Comparison of ENCODE assay signal across 33 cellular contexts in genomic region chr12:94308612-94309011, GRCh38.
A peak's percentile ranks its signal among the peaks of the same experiment; 100 is the strongest.
DNase-seq lines count a peak whose midpoint lies in the region; ATAC-seq and TF ChIP-seq lines count a peak whose summit lies in the region.
"Had no signal": no experiment of that assay in that cellular context is flagged by ENCODE, and none has a peak within 500 bp of the region (broad histone marks: within the 10 kb centered on the region; RNA-seq: fewer than 3 reads in every experiment).

No MANE protein-coding gene starts in this region.

- intact Hi-C loops in lower lobe of right lung (cut with DNase I) (no loop called here), esophagus muscularis mucosa (cut with DNase I) (no loop called here)

- 61% methylated on average over 2 of the region's 2 CpGs for WGBS in esophagus muscularis mucosa

- H3K27me3 Mint-ChIP-seq in activated naive CD8-positive, alpha-beta T cell treated with anti-CD3 and anti-CD28 coated beads, Interleukin-2, amount 50 U/mL, for 24 hours = no peaks in the 10 kb centered on the region
- no peaks in the 10 kb centered on the region for H3K27me3 Mint-ChIP-seq in activated naive CD8-positive, alpha-beta T cell treated with anti-CD3 and anti-CD28 coated beads for 36 hours
- H3K27me3 Mint-ChIP-seq: activated naive CD8-positive, alpha-beta T cell; CD4-positive, alpha-beta T cell; naive thymus-derived CD4-positive, alpha-beta T cell had no signal

- peaks cover 67% of the 10 kb centered on the region for H3K36me3 Mint-ChIP-seq in activated naive CD8-positive, alpha-beta T cell treated with anti-CD3 and anti-CD28 coated beads, Interleukin-2, amount 50 U/mL, for 24 hours (ENCODE audit: low read depth)
- peaks cover 47% of the 10 kb centered on the region for H3K36me3 Mint-ChIP-seq in activated naive CD8-positive, alpha-beta T cell treated with anti-CD3 and anti-CD28 coated beads for 36 hours

- no peaks in the 10 kb centered on the region for H3K9me3 ChIP-seq in lower lobe of right lung
- H3K9me3 ChIP-seq in esophagus muscularis mucosa = no peaks in the 10 kb centered on the region
- H3K9me3 ChIP-seq: esophagus squamous epithelium, gastrocnemius medialis, neutrophil, Peyer's patch, prostate gland, sigmoid colon, suprapubic skin, upper lobe of left lung had no signal

- no peaks in the 10 kb centered on the region for H3K27me3 ChIP-seq in lower lobe of right lung (ENCODE audit: low read depth)
- H3K27me3 ChIP-seq in esophagus muscularis mucosa = no peaks in the 10 kb centered on the region
- H3K27me3 ChIP-seq: esophagus squamous epithelium, gastrocnemius medialis, neutrophil, Peyer's patch, sigmoid colon, suprapubic skin, upper lobe of left lung had no signal

- H3K9me3 Mint-ChIP-seq in activated naive CD8-positive, alpha-beta T cell treated with anti-CD3 and anti-CD28 coated beads, Interleukin-2, amount 50 U/mL, for 24 hours = no peaks in the 10 kb centered on the region
- no peaks in the 10 kb centered on the region for H3K9me3 Mint-ChIP-seq in activated naive CD8-positive, alpha-beta T cell treated with anti-CD3 and anti-CD28 coated beads for 36 hours
- H3K9me3 Mint-ChIP-seq: CD4-positive, alpha-beta T cell had no signal

- no peak for ATAC-seq in activated naive CD8-positive, alpha-beta T cell treated with anti-CD3 and anti-CD28 coated beads, Interleukin-2, amount 50 U/mL, for 24 hours
- ATAC-seq in lower lobe of right lung = peak; percentile 21 to 71
- ATAC-seq: gastrocnemius medialis; naive thymus-derived CD4-positive, alpha-beta T cell had no signal

- peaks cover 43% of the 10 kb centered on the region for H3K4me1 Mint-ChIP-seq in activated naive CD8-positive, alpha-beta T cell treated with anti-CD3 and anti-CD28 coated beads, Interleukin-2, amount 50 U/mL, for 24 hours
- H3K4me1 Mint-ChIP-seq in activated naive CD8-positive, alpha-beta T cell treated with anti-CD3 and anti-CD28 coated beads for 36 hours = peaks cover 29% of the 10 kb centered on the region

- TF ChIP-seq EP300 in esophagus muscularis mucosa (IDR thresholded peaks at IDR 0.05) = no peak

- peak overlapping the region; percentile 1 for H3K27ac Mint-ChIP-seq in activated naive CD8-positive, alpha-beta T cell treated with anti-CD3 and anti-CD28 coated beads, Interleukin-2, amount 50 U/mL, for 24 hours
- H3K27ac Mint-ChIP-seq in activated naive CD8-positive, alpha-beta T cell treated with anti-CD3 and anti-CD28 coated beads for 36 hours = no peak overlapping the region
- H3K27ac Mint-ChIP-seq: activated naive CD8-positive, alpha-beta T cell; CD4-positive, alpha-beta T cell had no signal

- no peak for TF ChIP-seq POLR2A in esophagus muscularis mucosa (IDR thresholded peaks at IDR 0.05; ENCODE audit: low read depth)

- DNase-seq in activated naive CD8-positive, alpha-beta T cell treated with anti-CD3 and anti-CD28 coated beads, Interleukin-2, amount 50 U/mL, for 24 hours = no peak
- DNase-seq in activated naive CD8-positive, alpha-beta T cell treated with anti-CD3 and anti-CD28 coated beads for 36 hours = no peak
- peak; percentile 79 for DNase-seq in astrocyte of the spinal cord (ENCODE audit: low read depth, low spot score)
- DNase-seq in lower lobe of right lung = no peak
- no peak for DNase-seq in esophagus muscularis mucosa (ENCODE audit: extremely low spot score)
- DNase-seq in NCI-H2107 treated with DMSO at 0.1 percent for 48 hours (lab: John Stamatoyannopoulos, UW; ENCODE audit: unreplicated experiment) = no peak
- no peak for DNase-seq in NCI-H1417 treated with DMSO at 0.1 percent for 48 hours (lab: John Stamatoyannopoulos, UW)
- no peak for DNase-seq in NCI-H510A (lab: John Stamatoyannopoulos, UW)
- DNase-seq: activated CD4-positive, alpha-beta T cell treated with anti-CD3 and anti-CD28 coated beads for 4 hours; activated CD8-positive, alpha-beta memory T cell treated with anti-CD3 and anti-CD28 coated beads for 24 hours; activated T-cell treated with anti-CD3 and anti-CD28 coated beads for 4 hours; AML-193; aorta; CD4-positive, alpha-beta T cell; esophagus squamous epithelium; gastrocnemius medialis; H7; naive thymus-derived CD4-positive, alpha-beta T cell; NCI-H1436; NCI-H2081 treated with DMSO at 0.1 percent for 48 hours; NCI-H345; NCI-H748 treated with DMSO at 0.1 percent for 48 hours; Peyer's patch; SHP77; sigmoid colon; stimulated activated CD4-positive, alpha-beta T cell treated with anti-CD3 and anti-CD28 coated beads, Interleukin-4, amount 100 ng/mL, for 4 hours; T1000; upper lobe of left lung had no signal

- in situ Hi-C loops in astrocyte of the spinal cord (cut with HindIII; ENCODE audit: low sequenced_read_pairs) = no loop called here

- H3K4me3 Mint-ChIP-seq in activated naive CD8-positive, alpha-beta T cell treated with anti-CD3 and anti-CD28 coated beads, Interleukin-2, amount 50 U/mL, for 24 hours = no peak overlapping the region
- no peak overlapping the region for H3K4me3 Mint-ChIP-seq in activated naive CD8-positive, alpha-beta T cell treated with anti-CD3 and anti-CD28 coated beads for 36 hours
- H3K4me3 Mint-ChIP-seq: activated naive CD8-positive, alpha-beta T cell; CD4-positive, alpha-beta T cell; naive thymus-derived CD4-positive, alpha-beta T cell had no signal

- TF ChIP-seq CTCF in astrocyte of the spinal cord (IDR thresholded peaks at IDR 0.05; ENCODE audit: low read depth, low read length) (no peak), lower lobe of right lung (IDR thresholded peaks at IDR 0.05) (no peak), esophagus muscularis mucosa (IDR thresholded peaks at IDR 0.05) (no peak)

- peaks cover 12% of the 10 kb centered on the region for H3K4me1 ChIP-seq in lower lobe of right lung
- H3K4me1 ChIP-seq in esophagus muscularis mucosa = no peaks in the 10 kb centered on the region
- H3K4me1 ChIP-seq: esophagus squamous epithelium, gastrocnemius medialis, Peyer's patch, prostate gland had no signal

- no peak overlapping the region for H3K4me3 ChIP-seq in astrocyte of the spinal cord (ENCODE audit: low read depth, low read length)
- no peak overlapping the region for H3K4me3 ChIP-seq in lower lobe of right lung
- no peak overlapping the region for H3K4me3 ChIP-seq in esophagus muscularis mucosa
- H3K4me3 ChIP-seq: esophagus squamous epithelium, gastrocnemius medialis, Peyer's patch, prostate gland, sigmoid colon, suprapubic skin, upper lobe of left lung had no signal

- no peak overlapping the region for H3K27ac ChIP-seq in lower lobe of right lung
- no peak overlapping the region for H3K27ac ChIP-seq in esophagus muscularis mucosa (replicated peaks in 1 of 4)
- H3K27ac ChIP-seq: esophagus squamous epithelium, gastrocnemius medialis, neutrophil, Peyer's patch, prostate gland, sigmoid colon, suprapubic skin, upper lobe of left lung, VCaP had no signal

- H3K36me3 ChIP-seq in lower lobe of right lung (peaks cover 9% of the 10 kb centered on the region), esophagus muscularis mucosa (peaks cover 0 to 55% (median 27%) of the 10 kb centered on the region in 4 donors)
- H3K36me3 ChIP-seq: prostate gland had no signal
